Comparison of ENCODE assay signal across 14 cellular contexts in the genomic region with DNA sequence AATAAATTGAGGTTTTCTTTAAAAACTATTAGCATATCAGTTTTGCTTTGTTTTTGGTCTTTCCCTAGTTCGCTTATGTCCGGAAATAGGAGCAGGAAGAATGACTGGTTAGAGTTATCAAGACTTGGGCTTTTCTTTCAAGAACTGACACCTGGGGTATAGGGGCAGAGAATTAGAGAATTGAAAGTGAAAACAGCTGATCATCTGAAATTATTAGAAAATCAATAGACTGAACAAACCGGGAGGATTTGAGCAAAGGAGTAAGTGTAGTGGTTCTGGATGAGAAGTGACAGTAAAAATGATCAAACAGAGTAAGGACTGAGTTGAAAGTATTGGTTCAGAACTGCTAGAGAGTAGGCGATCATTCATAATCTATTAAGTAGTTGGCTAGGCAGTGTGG. TPM values are rescaled to one million over a fixed set of nuclear protein-coding genes. Genes with fewer than 3 reads are reported as not detected.
DNase-seq lines count a peak whose midpoint lies in the region; ATAC-seq lines count a peak whose summit lies in the region.
"Had no signal": no experiment of that assay in that cellular context is flagged by ENCODE, and none has a peak within 500 bp of the region (broad histone marks: within the 10 kb centered on the region; RNA-seq: fewer than 3 reads in every experiment).

No MANE protein-coding gene starts in this region.

- H3K27ac ChIP-seq in right cardiac atrium (ENCODE audit: low read length), result no peak overlapping the region
- H3K27ac ChIP-seq: neural progenitor cell, SJCRH30, stomach had no signal

- DNase-seq in anterior cingulate cortex (lab: John Stamatoyannopoulos, UW) (no peak), mesenteric fat pad (ENCODE audit: low spot score) (no peak), right cardiac atrium (no peak)
- DNase-seq: activated CD4-positive, alpha-beta memory T cell treated with anti-CD3 and anti-CD28 coated beads for 36 hours; mammary epithelial cell; NCI-H2171; SJCRH30; stomach had no signal

- 82% methylated on average over 4 of the region's 4 CpGs for WGBS in right cardiac atrium

- ATAC-seq in GM18508 (IDR thresholded peaks at IDR 0.05; ENCODE audit: insufficient read depth, unreplicated experiment) (peak; percentile 63), GM21515 (IDR thresholded peaks at IDR 0.05; ENCODE audit: unreplicated experiment) (peak; percentile 71), HG03432 (IDR thresholded peaks at IDR 0.05; ENCODE audit: unreplicated experiment) (peak; percentile 76), GM21786 (IDR thresholded peaks at IDR 0.05; ENCODE audit: unreplicated experiment) (no peak), right cardiac atrium (no peak)
- ATAC-seq: sciatic nerve had no signal

- no peaks in the 10 kb centered on the region for H3K27me3 ChIP-seq in right cardiac atrium (ENCODE audit: control insufficient read depth, insufficient read depth)
- H3K27me3 ChIP-seq: neural progenitor cell, SJCRH30, stomach had no signal

- H3K4me3 ChIP-seq in right cardiac atrium (ENCODE audit: low read length), result no peak overlapping the region
- H3K4me3 ChIP-seq: neural progenitor cell, SJCRH30, stomach had no signal

- H3K9me3 ChIP-seq in right cardiac atrium (ENCODE audit: control insufficient read depth, low read length), result no peaks in the 10 kb centered on the region
- H3K9me3 ChIP-seq: SJCRH30, stomach had no signal

- H3K4me1 ChIP-seq in right cardiac atrium (ENCODE audit: control insufficient read depth, insufficient read depth, low read length), result peaks cover 6% of the 10 kb centered on the region
- H3K4me1 ChIP-seq: SJCRH30 had no signal

- intact Hi-C loops in right cardiac atrium (cut with DNase I), result no loop called here

RNA-seq across cellular contexts. Expression of a gene that starts 6.0 kb away (rescaled TPM):
- 14.8 TPM for total RNA-seq in mesenteric fat pad
- total RNA-seq in right cardiac atrium, result 10 to 100 TPM; 28.0 to 40.6 (median 30.7) TPM
- polyA plus RNA-seq in right cardiac atrium, result 10.7 TPM

RNA-seq across cellular contexts. Expression of a gene that starts 27.6 kb away (rescaled TPM):
- total RNA-seq in mesenteric fat pad (93.0 TPM), right cardiac atrium (100 to 1,000 TPM in 1 of 4 donors, 10 to 100 TPM in 3; 91.8 to 103 (median 94.5) TPM)
- polyA plus RNA-seq in right cardiac atrium, result 14.1 TPM

Comparison
In these comparisons a context has a peak if more than half of its experiments do, and no peak if none do; other contexts are left out.
1. ATAC-seq: peak in GM18508 (single experiment), GM21515 (single experiment) and HG03432 (single experiment); none in GM21786 (single experiment) and right cardiac atrium (0 of 2).